14 cellular contexts compared by ENCODE assay signal in genomic region chr5:127290946-127291763, GRCh38. TPM values are rescaled to one million over a fixed set of nuclear protein-coding genes. Genes with fewer than 3 reads are reported as not detected.
A peak's percentile ranks its signal among the peaks of the same experiment; 100 is the strongest.
DNase-seq lines count a peak whose midpoint lies in the region; ATAC-seq, FAIRE-seq and TF ChIP-seq lines count a peak whose summit lies in the region.
"Had no signal": no experiment of that assay in that cellular context is flagged by ENCODE, and none has a peak within 500 bp of the region (broad histone marks: within the 10 kb centered on the region; RNA-seq: fewer than 3 reads in every experiment).

No MANE protein-coding gene starts in this region.

- TF ChIP-seq RAD21 in A549 (conservative IDR thresholded peaks at IDR 0.05 in 1 of 2, IDR thresholded peaks at IDR 0.05 in 1 of 2) = no peak

- H3K4me3 Mint-ChIP-seq in glutamatergic neuron (ENCODE audit: unreplicated experiment) = peak overlapping the region; percentile 87
- no peak overlapping the region for H3K4me3 Mint-ChIP-seq in activated CD8-positive, alpha-beta T cell treated with anti-CD3 and anti-CD28 coated beads, Interleukin-2, amount 10 ng/mL, durations not matched to agents 7 days and 5 days
- H3K4me3 Mint-ChIP-seq: dendritic cell treated with granulocyte-macrophage colony-stimulating factor and Interleukin-4, amounts not matched to agents 40 ng/mL and 50 ng/mL, for 4 days had no signal

- H3K9me3 Mint-ChIP-seq in glutamatergic neuron (ENCODE audit: unreplicated experiment) = no peaks in the 10 kb centered on the region
- no peaks in the 10 kb centered on the region for H3K9me3 Mint-ChIP-seq in activated CD8-positive, alpha-beta T cell treated with anti-CD3 and anti-CD28 coated beads, Interleukin-2, amount 10 ng/mL, durations not matched to agents 7 days and 5 days (ENCODE audit: insufficient read depth)

- no peak overlapping the region for H2BK12ac ChIP-seq in neuronal stem cell (ENCODE audit: low read length)

- no peak for FAIRE-seq in A549 (lab: Jason Lieb, UNC)
- FAIRE-seq: GM12878 had no signal

- H4K8ac ChIP-seq in neuronal stem cell (ENCODE audit: low read depth, low read length) = no peak overlapping the region

- H3K9ac ChIP-seq in neuronal stem cell (ENCODE audit: low read depth, low read length, poor library complexity) = peak overlapping the region; percentile 74
- H3K9ac ChIP-seq: BLaER1 had no signal

- no peak overlapping the region for H2BK5ac ChIP-seq in neuronal stem cell (ENCODE audit: low read length)

- no peak for TF ChIP-seq POLR2A in A549 (IDR thresholded peaks at IDR 0.05; ENCODE audit: low read length)

- H2AFZ ChIP-seq in neuronal stem cell (ENCODE audit: low read length) = peak overlapping the region; percentile 96

- peaks cover 5% of the 10 kb centered on the region for H3K36me3 Mint-ChIP-seq in glutamatergic neuron (ENCODE audit: unreplicated experiment)
- no peaks in the 10 kb centered on the region for H3K36me3 Mint-ChIP-seq in activated CD8-positive, alpha-beta T cell treated with anti-CD3 and anti-CD28 coated beads, Interleukin-2, amount 10 ng/mL, durations not matched to agents 7 days and 5 days (ENCODE audit: low read depth)

- no peak for TF ChIP-seq EP300 in A549 (IDR thresholded peaks at IDR 0.05)

- in situ Hi-C loops in SK-MEL-5 (cut with HindIII; ENCODE audit: low pct_unique_long_range_greater_than_20kb, low sequenced_read_pairs) = no loop called here

- ATAC-seq in A549 (no peak; a peak in 1 of 6 replicates), HG03432 (IDR thresholded peaks at IDR 0.05; ENCODE audit: unreplicated experiment) (no peak)
- no peak for ATAC-seq in activated CD8-positive, alpha-beta T cell treated with anti-CD3 and anti-CD28 coated beads, Interleukin-2, amount 10 ng/mL, durations not matched to agents 7 days and 5 days

- no peak for DNase-seq in A549 (ENCODE audit: low read depth in 1 of 2, low spot score in 1 of 2)
- peak; percentile 19 for DNase-seq in SK-MEL-5 (ENCODE audit: low read depth, low spot score)
- no peak for DNase-seq in glutamatergic neuron
- no peak for DNase-seq in neuronal stem cell (ENCODE audit: low spot score)
- no peak for DNase-seq in stimulated activated CD4-positive, alpha-beta T cell treated with anti-CD3 and anti-CD28 coated beads, Interleukin-2, amount 100 ng/mL, for 24 hours
- DNase-seq in activated CD8-positive, alpha-beta T cell treated with anti-CD3 and anti-CD28 coated beads, Interleukin-2, amount 10 ng/mL, durations not matched to agents 7 days and 5 days = no peak
- DNase-seq in LoVo (ENCODE audit: low spot score) = no peak
- DNase-seq: NCI-H1694 treated with DMSO at 0.1 percent for 48 hours, SHP77 had no signal

- H3K4me1 ChIP-seq in A549 (no peaks in the 10 kb centered on the region), neuronal stem cell (ENCODE audit: control insufficient read depth in 2 of 2, insufficient read depth in 1 of 2, low read depth in 1 of 2, low read length in 2 of 2) (peaks cover 0 to 12% of the 10 kb centered on the region in 2 donors)
- H3K4me1 ChIP-seq: BLaER1 had no signal

- no peak overlapping the region for H4K91ac ChIP-seq in neuronal stem cell (ENCODE audit: low read depth, low read length, poor library complexity)

- H2BK15ac ChIP-seq in neuronal stem cell (ENCODE audit: low read length) = no peak overlapping the region

- H3K27ac ChIP-seq in A549 (no peak overlapping the region), neuronal stem cell (replicated peaks; ENCODE audit: low read length) (no peak overlapping the region)
- H3K27ac ChIP-seq: BLaER1, neutrophil had no signal

- H3K79me1 ChIP-seq in neuronal stem cell (ENCODE audit: low read depth, low read length) = no peaks in the 10 kb centered on the region

- no peak overlapping the region for H3K23ac ChIP-seq in neuronal stem cell (ENCODE audit: low read depth, low read length, poor library complexity)

- H3K14ac ChIP-seq in neuronal stem cell (ENCODE audit: low read length) = no peak overlapping the region

- 44% methylated on average over 30 of the region's 30 CpGs for WGBS in A549 (ENCODE audit: missing lambda C conversion rate)
- no CpG with 5 or more reads among the region's 30 CpGs for WGBS in neuronal stem cell (ENCODE audit: extremely low coverage in 2 of 2, insufficient read length in 2 of 2, insufficient replicate concordance in 1 of 2), 2 donors

- no peak overlapping the region for H3K18ac ChIP-seq in neuronal stem cell (ENCODE audit: low read length)

- H3K4ac ChIP-seq in neuronal stem cell (ENCODE audit: low read length) = no peak overlapping the region

- H3K4me1 Mint-ChIP-seq in glutamatergic neuron (ENCODE audit: low read depth, unreplicated experiment) = peaks cover 5% of the 10 kb centered on the region
- H3K4me1 Mint-ChIP-seq in activated CD8-positive, alpha-beta T cell treated with anti-CD3 and anti-CD28 coated beads, Interleukin-2, amount 10 ng/mL, durations not matched to agents 7 days and 5 days (ENCODE audit: low read depth) = no peaks in the 10 kb centered on the region

- CTCF ChIA-PET in A549 (lab: Yijun Ruan, JAX) = interaction anchor here (1.2 kb wide), 1 partner anchor 203 kb away, joined by 3 read pairs; no protein-coding TSS in a partner anchor
- CTCF ChIA-PET in activated CD8-positive, alpha-beta T cell treated with anti-CD3 and anti-CD28 coated beads, Interleukin-2, amount 10 ng/mL, durations not matched to agents 7 days and 5 days (lab: Charles Lee) = interaction anchor here (4.0 kb wide), 1 partner anchor 23 kb away, joined by 14 read pairs; no protein-coding TSS in a partner anchor

- no peak overlapping the region for H2AK5ac ChIP-seq in neuronal stem cell (ENCODE audit: low read depth, low read length)

- H3K9me3 ChIP-seq in A549 (no peaks in the 10 kb centered on the region), neuronal stem cell (replicated peaks in 1 of 2; ENCODE audit: control insufficient read depth in 2 of 2, insufficient read depth in 1 of 2, low read depth in 1 of 2, low read length in 2 of 2) (no peaks in the 10 kb centered on the region)
- H3K9me3 ChIP-seq: neutrophil had no signal

- no peak overlapping the region for H3K27ac Mint-ChIP-seq in glutamatergic neuron (ENCODE audit: unreplicated experiment)
- H3K27ac Mint-ChIP-seq in activated CD8-positive, alpha-beta T cell treated with anti-CD3 and anti-CD28 coated beads, Interleukin-2, amount 10 ng/mL, durations not matched to agents 7 days and 5 days = no peak overlapping the region
- H3K27ac Mint-ChIP-seq: dendritic cell treated with granulocyte-macrophage colony-stimulating factor and Interleukin-4, amounts not matched to agents 40 ng/mL and 50 ng/mL, for 4 days had no signal

- H3K27me3 ChIP-seq in neuronal stem cell (ENCODE audit: control insufficient read depth in 3 of 3, insufficient read depth in 3 of 3, low read depth in 1 of 3, low read length in 3 of 3) = peaks cover 0 to 16% (median 0%) of the 10 kb centered on the region in 3 experiments
- H3K27me3 ChIP-seq: BLaER1 had no signal

- H3K36me3 ChIP-seq in neuronal stem cell (replicated peaks in 1 of 2; ENCODE audit: control insufficient read depth in 2 of 2, insufficient read depth in 2 of 2, low read length in 2 of 2) = no peaks in the 10 kb centered on the region
- H3K36me3 ChIP-seq: BLaER1, neutrophil had no signal

- POLR2A ChIA-PET in A549 (lab: Yijun Ruan, JAX) = no interaction called here
- POLR2A ChIA-PET in activated CD8-positive, alpha-beta T cell treated with anti-CD3 and anti-CD28 coated beads, Interleukin-2, amount 10 ng/mL, durations not matched to agents 7 days and 5 days (lab: Charles Lee) = no interaction called here

- no peak overlapping the region for H2BK120ac ChIP-seq in neuronal stem cell (ENCODE audit: low read depth, low read length)

- TF ChIP-seq CTCF in A549 (IDR thresholded peaks at IDR 0.05) (no peak), glutamatergic neuron (IDR thresholded peaks at IDR 0.05; ENCODE audit: partially characterized antibody, unreplicated experiment) (no peak)

- H3K4me3 ChIP-seq in A549 (peak overlapping the region; percentile 34; the same call in 2 of the 3 replicates), neuronal stem cell (ENCODE audit: low read length in 2 of 2) (peak overlapping the region; percentile 68 to 81)
- H3K4me3 ChIP-seq: BLaER1, GM12878 had no signal

- H3K27me3 Mint-ChIP-seq in glutamatergic neuron (ENCODE audit: unreplicated experiment) = no peaks in the 10 kb centered on the region
- peaks cover 62% of the 10 kb centered on the region for H3K27me3 Mint-ChIP-seq in activated CD8-positive, alpha-beta T cell treated with anti-CD3 and anti-CD28 coated beads, Interleukin-2, amount 10 ng/mL, durations not matched to agents 7 days and 5 days (ENCODE audit: low read depth)

- H3K4me2 ChIP-seq in A549 (peak overlapping the region; percentile 72), neuronal stem cell (ENCODE audit: insufficient read depth, low read length, poor library complexity, severe bottlenecking) (peak overlapping the region; percentile 99)
- H3K4me2 ChIP-seq: BLaER1 had no signal

TF ChIP-seq in A549, 52 proteins besides CTCF, POLR2A, EP300 and RAD21:
- TF ChIP-seq NFE2L2 (conservative IDR thresholded peaks at IDR 0.05; ENCODE audit: low read length) = no peak

RNA-seq across cellular contexts. Expression of gene MEGF10, which starts 0.6 kb away (rescaled TPM):
- 0.01 TPM in 1 of 2 replicates, not detected in the other for polyA plus RNA-seq in A549 (2011; rRNA removed)
- polyA plus RNA-seq in A549 (2012; cell fraction: cytosol; rRNA removed) = not detected in 2 replicates
- polyA plus RNA-seq in A549 (2012; cell fraction: nucleus; rRNA removed) = not detected in 2 replicates
- polyA plus RNA-seq in A549 (2017; fragmentation: RNase III; extraction: RNeasy Plus Mini Kit Qiagen cat#74134 plus additional on column Dnase treatment) = not detected in 3 replicates
- polyA minus RNA-seq in A549 (2011; rRNA and poly(A)+ RNA removed) = not detected in 2 replicates
- total RNA-seq in SK-MEL-5 (2014; rRNA removed; shearing (Covaris generic)) = 11.4 and 16.4 TPM in 2 replicates
- polyA plus RNA-seq in SK-MEL-5 (2015; cell fraction: cytosol; rRNA removed) = 11.3 and 12.0 TPM in 2 replicates
- 13.0 and 25.9 TPM in 2 replicates for polyA plus RNA-seq in SK-MEL-5 (2015; cell fraction: nucleus; rRNA removed)
- 0.69 TPM for total RNA-seq in glutamatergic neuron (ENCODE audit: unreplicated experiment)
- 0.63 TPM for polyA plus RNA-seq in neuronal stem cell (2013, experiment 1 of 2)
- 0.18 TPM for polyA plus RNA-seq in neuronal stem cell (2013, experiment 2 of 2)
- not detected for total RNA-seq in activated CD8-positive, alpha-beta T cell treated with anti-CD3 and anti-CD28 coated beads, Interleukin-2, amount 10 ng/mL, durations not matched to agents 7 days and 5 days
